8 cellular contexts compared by ENCODE assay signal in the genomic region with DNA sequence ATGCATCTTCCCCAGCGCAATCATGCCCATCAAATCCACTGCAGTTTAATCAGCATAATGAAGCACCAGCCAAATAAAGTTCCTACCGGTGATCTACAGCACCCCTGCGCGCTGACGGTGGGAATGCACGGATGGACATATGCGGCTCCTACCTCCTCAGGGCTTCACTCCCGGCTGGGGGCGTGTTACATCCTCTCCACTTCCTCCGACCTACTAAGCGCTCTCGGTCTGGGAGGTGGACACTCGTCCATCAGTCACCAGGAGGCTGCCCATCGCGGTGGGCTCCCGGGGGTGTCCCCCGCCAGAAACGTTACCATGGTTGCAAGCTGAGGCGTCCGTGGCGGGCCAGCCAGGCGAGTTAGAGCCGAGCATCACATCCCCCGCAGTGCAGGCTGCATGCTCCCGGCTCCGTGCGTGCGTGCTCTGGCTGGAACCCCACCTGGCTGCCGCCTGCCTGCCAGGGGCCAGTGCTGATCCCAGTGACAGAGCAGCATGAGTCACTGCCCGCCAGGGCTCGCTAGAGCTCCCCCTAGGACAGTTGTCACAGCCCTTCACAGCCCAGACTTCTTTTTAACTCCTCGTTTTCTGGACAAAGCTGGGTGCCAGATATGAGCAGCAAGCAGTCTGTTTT.
A peak's percentile ranks its signal among the peaks of the same experiment; 100 is the strongest.
DNase-seq lines count a peak whose midpoint lies in the region; ATAC-seq, FAIRE-seq and TF ChIP-seq lines count a peak whose summit lies in the region.

No MANE protein-coding gene starts in this region.

- peaks cover 10% of the 10 kb centered on the region for H3K4me1 ChIP-seq in lower lobe of right lung

- intact Hi-C loops in lower lobe of right lung (cut with DNase I): no loop called here

- no peak for FAIRE-seq in urothelium cell line (lab: Jason Lieb, UNC)

- H3K4me3 ChIP-seq in lower lobe of right lung: peak overlapping the region; percentile 22

- in situ Hi-C loops in GM13976 (cut with MboI; ENCODE audit: low sequenced_read_pairs, unreplicated experiment): no loop called here

- H3K27me3 ChIP-seq in lower lobe of right lung (ENCODE audit: low read depth): no peaks in the 10 kb centered on the region

- ATAC-seq in lower lobe of right lung (peak; percentile 83 to 93), HG03432 (IDR thresholded peaks at IDR 0.05; ENCODE audit: unreplicated experiment) (no peak)

- DNase-seq in GM13976 (ENCODE audit: low spot score) (peak; percentile 36), NCI-H460 (ENCODE audit: extremely low read depth, low read depth) (peak; percentile 47), ecto neural progenitor cell (ENCODE audit: low spot score) (peak; percentile 91), lower lobe of right lung (peak; percentile 55), urothelium cell line (ENCODE audit: low spot score) (peak; percentile 70), NCI-H128 (lab: John Stamatoyannopoulos, UW; ENCODE audit: unreplicated experiment) (no peak)
- DNase-seq in effector CD8-positive, alpha-beta T cell (lab: John Stamatoyannopoulos, UW): no peak

- no peaks in the 10 kb centered on the region for H3K36me3 ChIP-seq in lower lobe of right lung

- H3K27ac ChIP-seq in lower lobe of right lung: no peak overlapping the region

- TF ChIP-seq CTCF in GM13976 (IDR thresholded peaks at IDR 0.05; ENCODE audit: borderline replicate concordance, control extremely low read depth, extremely low read depth, insufficient read depth, missing control alignments) (no peak), lower lobe of right lung (IDR thresholded peaks at IDR 0.05) (peak; percentile 34)

- no peaks in the 10 kb centered on the region for H3K9me3 ChIP-seq in lower lobe of right lung

Comparison
In these comparisons a context has a peak if more than half of its experiments do, and no peak if none do; other contexts are left out.
1. DNase-seq: peak in GM13976 (single experiment), NCI-H460 (single experiment), ecto neural progenitor cell (single experiment), lower lobe of right lung (single experiment) and urothelium cell line (single experiment); none in effector CD8-positive, alpha-beta T cell (single experiment) and NCI-H128 (single experiment).